In the genomic region with DNA sequence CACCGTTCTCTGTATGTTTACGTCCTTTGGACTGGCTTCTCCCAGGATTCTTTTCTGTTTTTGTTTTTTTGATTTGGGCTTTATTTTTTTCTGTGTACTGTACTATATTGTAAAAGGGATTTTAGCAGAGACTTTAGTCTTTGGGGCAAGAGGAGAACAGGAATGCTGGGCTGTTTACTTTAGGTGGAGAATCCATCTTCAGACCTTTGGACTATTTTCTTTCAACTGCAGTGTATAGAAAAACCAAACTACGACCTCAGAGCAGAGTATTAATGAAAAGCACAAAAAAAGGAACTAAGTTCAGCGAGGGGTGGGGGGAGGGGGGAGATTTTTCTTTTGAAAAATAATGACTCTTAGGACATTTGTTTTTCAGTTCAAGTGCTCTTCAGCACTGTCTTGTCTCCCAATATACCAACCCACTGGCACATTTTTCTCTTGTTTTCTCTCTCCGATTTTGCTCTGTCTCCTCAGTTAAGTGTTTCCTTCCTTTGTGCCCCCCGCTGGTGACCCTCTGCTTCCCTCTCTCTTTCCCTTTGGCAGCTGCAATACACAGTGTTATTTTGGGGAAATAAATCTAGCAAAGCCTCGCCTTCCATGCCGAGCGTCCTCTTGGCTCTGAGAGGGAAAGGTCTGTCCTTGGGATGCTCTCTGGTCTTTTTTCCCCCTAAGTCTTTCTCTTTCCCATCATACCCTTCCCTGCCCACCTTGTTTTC, we compare ENCODE assay signal across 1 cellular context.
TF ChIP-seq lines count a peak whose summit lies in the region.

No MANE protein-coding gene starts in this region.

TF ChIP-seq in H1, 55 proteins besides CTCF, POLR2A, EP300 and RAD21:
- TF ChIP-seq EGR1 (IDR thresholded peaks at IDR 0.05; ENCODE audit: borderline replicate concordance, low read depth, low read length) (no peak), CREB1 (IDR thresholded peaks at IDR 0.05) (no peak), BACH1 (IDR thresholded peaks at IDR 0.05; ENCODE audit: low read length) (no peak), POU5F1 (IDR thresholded peaks at IDR 0.05; ENCODE audit: low read depth, low read length) (no peak), HDAC6 (IDR thresholded peaks at IDR 0.05; ENCODE audit: low read depth, low read length) (no peak), RBBP5 (IDR thresholded peaks at IDR 0.05; ENCODE audit: borderline replicate concordance, low read depth, low read length) (no peak), POLR2AphosphoS5 (IDR thresholded peaks at IDR 0.05; ENCODE audit: low read depth, low read length) (no peak), SIX5 (IDR thresholded peaks at IDR 0.05; ENCODE audit: low read depth, low read length) (no peak), CHD1 (IDR thresholded peaks at IDR 0.05; ENCODE audit: low read depth, low read length) (no peak), CHD2 (IDR thresholded peaks at IDR 0.05; ENCODE audit: low read length) (no peak), YY1 (IDR thresholded peaks at IDR 0.05; ENCODE audit: low read depth, low read length) (no peak), SIRT6 (IDR thresholded peaks at IDR 0.05; ENCODE audit: low read length) (no peak), TEAD4 (IDR thresholded peaks at IDR 0.05; ENCODE audit: low read depth, low read length) (no peak), TBP (IDR thresholded peaks at IDR 0.05; ENCODE audit: low read depth, low read length) (no peak), SP4 (IDR thresholded peaks at IDR 0.05; ENCODE audit: low read length) (no peak)
- TF ChIP-seq, protein P1, sequence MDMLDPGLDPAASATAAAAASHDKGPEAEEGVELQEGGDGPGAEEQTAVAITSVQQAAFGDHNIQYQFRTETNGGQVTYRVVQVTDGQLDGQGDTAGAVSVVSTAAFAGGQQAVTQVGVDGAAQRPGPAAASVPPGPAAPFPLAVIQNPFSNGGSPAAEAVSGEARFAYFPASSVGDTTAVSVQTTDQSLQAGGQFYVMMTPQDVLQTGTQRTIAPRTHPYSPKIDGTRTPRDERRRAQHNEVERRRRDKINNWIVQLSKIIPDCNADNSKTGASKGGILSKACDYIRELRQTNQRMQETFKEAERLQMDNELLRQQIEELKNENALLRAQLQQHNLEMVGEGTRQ (IDR thresholded peaks at IDR 0.05; ENCODE audit: low read length) = no peak
- TF ChIP-seq, protein P2, sequence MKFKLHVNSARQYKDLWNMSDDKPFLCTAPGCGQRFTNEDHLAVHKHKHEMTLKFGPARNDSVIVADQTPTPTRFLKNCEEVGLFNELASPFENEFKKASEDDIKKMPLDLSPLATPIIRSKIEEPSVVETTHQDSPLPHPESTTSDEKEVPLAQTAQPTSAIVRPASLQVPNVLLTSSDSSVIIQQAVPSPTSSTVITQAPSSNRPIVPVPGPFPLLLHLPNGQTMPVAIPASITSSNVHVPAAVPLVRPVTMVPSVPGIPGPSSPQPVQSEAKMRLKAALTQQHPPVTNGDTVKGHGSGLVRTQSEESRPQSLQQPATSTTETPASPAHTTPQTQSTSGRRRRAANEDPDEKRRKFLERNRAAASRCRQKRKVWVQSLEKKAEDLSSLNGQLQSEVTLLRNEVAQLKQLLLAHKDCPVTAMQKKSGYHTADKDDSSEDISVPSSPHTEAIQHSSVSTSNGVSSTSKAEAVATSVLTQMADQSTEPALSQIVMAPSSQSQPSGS (IDR thresholded peaks at IDR 0.05; ENCODE audit: low read length) = no peak
- TF ChIP-seq, protein P3, sequence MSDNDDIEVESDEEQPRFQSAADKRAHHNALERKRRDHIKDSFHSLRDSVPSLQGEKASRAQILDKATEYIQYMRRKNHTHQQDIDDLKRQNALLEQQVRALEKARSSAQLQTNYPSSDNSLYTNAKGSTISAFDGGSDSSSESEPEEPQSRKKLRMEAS (IDR thresholded peaks at IDR 0.05) = no peak
